10 cellular contexts compared by ENCODE assay signal in the genomic region with DNA sequence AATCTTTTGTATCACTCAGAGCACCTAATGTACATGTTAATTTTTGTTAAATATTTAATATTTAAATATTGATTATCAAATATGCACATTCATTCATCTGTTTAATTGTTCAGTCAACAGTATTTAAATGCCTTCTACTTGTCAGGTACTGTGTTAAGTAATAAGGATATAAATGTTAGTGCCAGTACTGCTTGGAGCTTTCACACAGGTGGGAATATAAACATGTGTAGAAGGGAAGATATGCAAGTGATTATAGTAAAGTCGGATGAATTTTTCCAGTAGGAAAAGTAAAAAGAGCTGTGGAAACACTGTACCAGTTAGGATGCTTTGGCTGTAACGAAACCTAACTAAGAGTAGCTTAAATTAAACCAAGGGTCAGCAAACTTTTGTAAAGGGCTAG.
"Had no signal": no experiment of that assay in that cellular context is flagged by ENCODE, and none has a peak within 500 bp of the region (broad histone marks: within the 10 kb centered on the region; RNA-seq: fewer than 3 reads in every experiment).

No MANE protein-coding gene starts in this region.

- H3K36me3 ChIP-seq: HAP-1 had no signal

- H3K27ac ChIP-seq: GM23248 had no signal

- H3K4me3 ChIP-seq: GM23248, GM23338, HAP-1 had no signal

- ATAC-seq: GM23338, HCT116 had no signal

- DNase-seq: GM23248, GOT3, H7, H9, HCEC 1CT, HFFc6 had no signal

- H3K4me1 ChIP-seq: HAP-1 had no signal

- FAIRE-seq: H1 had no signal
